8 cellular contexts compared by ENCODE assay signal in genomic region chr2:128321784-128322650, GRCh38. TPM values are rescaled to one million over a fixed set of nuclear protein-coding genes. Genes with fewer than 3 reads are reported as not detected.
A peak's percentile ranks its signal among the peaks of the same experiment; 100 is the strongest.
DNase-seq lines count a peak whose midpoint lies in the region; ATAC-seq, FAIRE-seq and TF ChIP-seq lines count a peak whose summit lies in the region.

No MANE protein-coding gene starts in this region.

- TF ChIP-seq POLR2A in HepG2 (IDR thresholded peaks at IDR 0.05; ENCODE audit: insufficient read depth in 1 of 2, low read depth in 2 of 2, low read length in 2 of 2), result peak in 1 of 2 experiments; percentile 77; a peak in 2 of 4 replicates

- TF ChIP-seq RAD21 in HepG2 (CRISPR knock-in tag; IDR thresholded peaks at IDR 0.05), result peak; percentile 95

- H3K4me1 Mint-ChIP-seq in activated CD4-positive, alpha-beta T cell treated with anti-CD3 and anti-CD28 coated beads for 36 hours, result peaks cover 6% of the 10 kb centered on the region

- in situ Hi-C loops in HepG2 (cut with HindIII; ENCODE audit: extremely low pct_ligation_motif_present, low pct_unique_long_range_greater_than_20kb), result no loop called here

- TF ChIP-seq CTCF in AG09309 (IDR thresholded peaks at IDR 0.05; ENCODE audit: control insufficient read depth, insufficient read depth, low read depth, low read length, missing control alignments), result peak; percentile 50
- peak; percentile 98 for TF ChIP-seq CTCF in colonic mucosa (IDR thresholded peaks at IDR 0.05)
- peak; percentile 86 for TF ChIP-seq CTCF in HepG2 (CRISPR knock-in tag; IDR thresholded peaks at IDR 0.05)

- peak overlapping the region; percentile 93 for H2AFZ ChIP-seq in HepG2 (ENCODE audit: low read length)

- H3K79me2 ChIP-seq in HepG2 (ENCODE audit: insufficient read depth, low read length), result peaks cover 9% of the 10 kb centered on the region

- H3K27ac ChIP-seq in colonic mucosa (peak overlapping the region; percentile 27), HepG2 (ENCODE audit: extremely low read length, insufficient read depth, low read length) (peak overlapping the region; percentile 63)

- DNase-seq in AG09309 (ENCODE audit: low read depth) (no peak), NCI-H226 (peak; percentile 57), colonic mucosa (peak; percentile 85), HepG2 (ENCODE audit: low spot score) (peak; percentile 78)
- DNase-seq in activated CD4-positive, alpha-beta T cell treated with anti-CD3 and anti-CD28 coated beads for 36 hours, result peak; percentile 89
- peak; percentile 77 to 81 for DNase-seq in stimulated activated CD4-positive, alpha-beta T cell treated with anti-CD3 and anti-CD28 coated beads, Interleukin-2, amount 100 ng/mL, for 48 hours

- no peaks in the 10 kb centered on the region for H3K36me3 Mint-ChIP-seq in activated CD4-positive, alpha-beta T cell treated with anti-CD3 and anti-CD28 coated beads for 36 hours (ENCODE audit: low read depth)

- H3K9me3 ChIP-seq in colonic mucosa (no peaks in the 10 kb centered on the region), HepG2 (ENCODE audit: low read length) (no peaks in the 10 kb centered on the region)

- peak overlapping the region in 1 of 2 donors; percentile 76 for H3K9ac ChIP-seq in colonic mucosa (ENCODE audit: low read depth in 2 of 2, low read length in 2 of 2)
- H3K9ac ChIP-seq in HepG2 (ENCODE audit: insufficient read depth, low read depth, low read length), result peak overlapping the region; percentile 81

- ATAC-seq in GM18867 (IDR thresholded peaks at IDR 0.05; ENCODE audit: unreplicated experiment) (peak; percentile 54), HG03095 (IDR thresholded peaks at IDR 0.05; ENCODE audit: unreplicated experiment) (peak; percentile 54), HepG2 (peak; percentile 58)
- peak; percentile 52 for ATAC-seq in activated CD4-positive, alpha-beta T cell treated with anti-CD3 and anti-CD28 coated beads for 36 hours

- peaks cover 8% of the 10 kb centered on the region; the same call in 1 of the 2 replicates for H4K20me1 ChIP-seq in HepG2 (ENCODE audit: insufficient read depth, low read length)

- H3K4me2 ChIP-seq in HepG2 (ENCODE audit: low read depth, low read length), result peak overlapping the region; percentile 89

- H3K27ac Mint-ChIP-seq in activated CD4-positive, alpha-beta T cell treated with anti-CD3 and anti-CD28 coated beads for 36 hours, result peak overlapping the region; percentile 60

- TF ChIP-seq EP300 in HepG2 (IDR thresholded peaks at IDR 0.05; ENCODE audit: low read depth in 2 of 2, low read length in 2 of 2) (peak; percentile 16 to 75; a peak in 2 of 4 replicates), HepG2 (CRISPR knock-in tag; IDR thresholded peaks at IDR 0.05; ENCODE audit: borderline replicate concordance) (no peak; the same call in 1 of the 2 replicates)

- no peaks in the 10 kb centered on the region for H3K9me3 Mint-ChIP-seq in activated CD4-positive, alpha-beta T cell treated with anti-CD3 and anti-CD28 coated beads for 36 hours (ENCODE audit: low read depth)

- H3K4me1 ChIP-seq in colonic mucosa, result peaks cover 3% of the 10 kb centered on the region
- H3K4me1 ChIP-seq in HepG2 (ENCODE audit: insufficient read depth, low read length), result peaks cover 62% of the 10 kb centered on the region

- peak overlapping the region; percentile 57 for H3K4me3 ChIP-seq in AG09309 (ENCODE audit: control insufficient read depth, low read depth, low read length)
- H3K4me3 ChIP-seq in colonic mucosa, result peak overlapping the region; percentile 41
- peak overlapping the region; percentile 54 to 84 (median 75) for H3K4me3 ChIP-seq in HepG2 (replicated peaks in 1 of 3; ENCODE audit: insufficient read depth in 1 of 3, low read depth in 2 of 3, low read length in 3 of 3)

- H3K27me3 ChIP-seq in colonic mucosa, result no peaks in the 10 kb centered on the region
- no peaks in the 10 kb centered on the region; a peak in 1 of 5 replicates for H3K27me3 ChIP-seq in HepG2 (ENCODE audit: control insufficient read depth in 1 of 2, insufficient read depth in 2 of 2, low read length in 2 of 2)

- H3K27me3 Mint-ChIP-seq in activated CD4-positive, alpha-beta T cell treated with anti-CD3 and anti-CD28 coated beads for 36 hours, result no peaks in the 10 kb centered on the region

- peak overlapping the region; percentile 51 for H3K4me3 Mint-ChIP-seq in activated CD4-positive, alpha-beta T cell treated with anti-CD3 and anti-CD28 coated beads for 36 hours

- H3K36me3 ChIP-seq in colonic mucosa (no peaks in the 10 kb centered on the region), HepG2 (replicated peaks in 1 of 2; ENCODE audit: control insufficient read depth in 1 of 2, insufficient read depth in 2 of 2, low read length in 2 of 2) (no peaks in the 10 kb centered on the region)

- TSS peak; percentile 81 for BruUV-seq in HepG2 (replicated peaks; lab: Mats Ljungman, UMichigan)

- POLR2A ChIA-PET in activated CD4-positive, alpha-beta T cell treated with anti-CD3 and anti-CD28 coated beads for 36 hours (lab: Charles Lee), result no interaction called here
- POLR2A ChIA-PET in HepG2 (lab: Yijun Ruan, JAX), result interaction anchor here (0.6 to 1.5 kb wide), 4 partner anchors 12 to 143 kb away, joined by 3 to 12 read pairs (median 4); no protein-coding TSS in a partner anchor

- CTCF ChIA-PET in activated CD4-positive, alpha-beta T cell treated with anti-CD3 and anti-CD28 coated beads for 36 hours (lab: Charles Lee), result interaction anchor here (0.7 to 0.9 kb wide), 2 partner anchors 8 to 231 kb away, joined by 3 read pairs; partner anchors contain the start of gene UGGT1
- CTCF ChIA-PET in HepG2 (lab: Yijun Ruan, JAX; ENCODE audit: low intra/inter-chr PET ratio, low total read pairs), result interaction anchor here (0.6 to 1.3 kb wide), 2 partner anchors 12 to 66 kb away, joined by 3 to 4 read pairs; no protein-coding TSS in a partner anchor

- WGBS in HepG2 (ENCODE audit: low lambda C conversion rate), result 5% methylated on average over 33 of the region's 89 CpGs

- peak; percentile 89 for FAIRE-seq in HepG2 (lab: Jason Lieb, UNC)

- intact Hi-C loops in activated CD4-positive, alpha-beta T cell treated with anti-CD3 and anti-CD28 coated beads for 36 hours (cut with DNase I, micrococcal nuclease), result loop anchor here (2.0 to 10.0 kb wide), 9 partner anchors 89 to 1555 kb away; partner anchors contain the start of gene IWS1 (in 1 of the 2)
- intact Hi-C loops in colonic mucosa (cut with DNase I), result loop anchor here (10.0 kb wide), 1 partner anchor 413 kb away; no protein-coding TSS in a partner anchor
- intact Hi-C loops in HepG2 (cut with micrococcal nuclease; ENCODE audit: unreplicated experiment), result loop anchor here (1.0 to 5.0 kb wide), 5 partner anchors 15 to 435 kb away; no protein-coding TSS in a partner anchor

TF ChIP-seq in HepG2, 621 proteins besides CTCF, POLR2A, EP300 and RAD21 (continues in another document):
- TF ChIP-seq DMAP1 (CRISPR knock-in tag; IDR thresholded peaks at IDR 0.05), result peak; percentile 68
- no peak for TF ChIP-seq ZNF530 (CRISPR knock-in tag; IDR thresholded peaks at IDR 0.05; ENCODE audit: low read depth)
- TF ChIP-seq RFXAP (CRISPR knock-in tag; IDR thresholded peaks at IDR 0.05; ENCODE audit: borderline replicate concordance), result 0 out of 2 replicates have a peak, but pooled peaks have one; percentile 75
- no peak; the same call in 1 of the 2 replicates for TF ChIP-seq CREBL2 (CRISPR knock-in tag; IDR thresholded peaks at IDR 0.05; ENCODE audit: borderline replicate concordance)

RNA-seq across cellular contexts. Expression of gene HS6ST1, which starts 3.3 kb away (rescaled TPM):
- total RNA-seq in activated CD4-positive, alpha-beta T cell treated with anti-CD3 and anti-CD28 coated beads for 36 hours, result 10 to 100 TPM; 12.8 to 13.8 TPM
- total RNA-seq in colonic mucosa (10 to 100 TPM; 19.3 to 22.9 TPM), HepG2 (2016; rRNA removed; fragmentation: Illumina TruSeq; extraction: Trizol) (68.4 and 84.6 TPM in 2 replicates)
- total RNA-seq in HepG2 (2016; cell fraction: cytosol; rRNA removed; fragmentation: Illumina TruSeq; extraction: Trizol; ENCODE audit: low read depth), result 8.0 TPM in 2 replicates
- total RNA-seq in HepG2 (2016; cell fraction: insoluble cytoplasmic fraction; rRNA removed; fragmentation: Illumina TruSeq; extraction: Trizol), result 60.2 and 86.4 TPM in 2 replicates
- total RNA-seq in HepG2 (2016; cell fraction: membrane; rRNA removed; fragmentation: Illumina TruSeq; extraction: Trizol), result 38.4 and 40.3 TPM in 2 replicates
- total RNA-seq in HepG2 (2016; cell fraction: nucleus; rRNA removed; fragmentation: Illumina TruSeq; extraction: Trizol), result 59.1 and 66.3 TPM in 2 replicates
- polyA plus RNA-seq in HepG2 (2011; rRNA removed), result 34.5 and 42.2 TPM in 2 replicates
- polyA plus RNA-seq in HepG2 (2011; cell fraction: cytosol; rRNA removed), result 35.2 and 53.7 TPM in 2 replicates
- 38.8 and 44.3 TPM in 2 replicates for polyA plus RNA-seq in HepG2 (2011; cell fraction: nucleus; rRNA removed)
- 50.2 and 79.5 TPM in 2 replicates for polyA plus RNA-seq in HepG2 (2012)
- polyA plus RNA-seq in HepG2 (2016; cell fraction: cytosol; fragmentation: Illumina TruSeq; extraction: Trizol; ENCODE audit: low read depth), result 5.2 and 5.6 TPM in 2 replicates
- polyA plus RNA-seq in HepG2 (2016; cell fraction: insoluble cytoplasmic fraction; fragmentation: Illumina TruSeq; extraction: Trizol; ENCODE audit: low read depth), result 70.3 and 83.1 TPM in 2 replicates
- polyA plus RNA-seq in HepG2 (2016; cell fraction: membrane; fragmentation: Illumina TruSeq; extraction: Trizol; ENCODE audit: low read depth), result 24.6 and 27.0 TPM in 2 replicates
- 106 and 113 TPM in 2 replicates for polyA plus RNA-seq in HepG2 (2016; cell fraction: nucleus; fragmentation: Illumina TruSeq; extraction: Trizol; ENCODE audit: insufficient read depth, low read depth)
- 7.6 and 148 TPM in 2 replicates for polyA minus RNA-seq in HepG2 (2011; rRNA and poly(A)+ RNA removed; ENCODE audit: low replicate concordance)
- 47.4 and 52.3 TPM in 2 replicates for polyA minus RNA-seq in HepG2 (2011; cell fraction: cytosol; rRNA and poly(A)+ RNA removed)
- polyA minus RNA-seq in HepG2 (2011; cell fraction: nucleus; rRNA and poly(A)+ RNA removed), result 39.0 and 60.8 TPM in 2 replicates
